Comparison of ENCODE assay signal across 1 cellular context in genomic region chr1:8627728-8628127, GRCh38.
TF ChIP-seq lines count a peak whose summit lies in the region.

No MANE protein-coding gene starts in this region.

TF ChIP-seq in GM12878, 131 proteins besides CTCF, POLR2A, EP300 and RAD21 (continued from another document):
- no peak for TF ChIP-seq IRF5 (IDR thresholded peaks at IDR 0.05; ENCODE audit: borderline replicate concordance)
- no peak for TF ChIP-seq BMI1 (IDR thresholded peaks at IDR 0.05; ENCODE audit: borderline replicate concordance)
- no peak for TF ChIP-seq NKRF (conservative IDR thresholded peaks at IDR 0.05)
- TF ChIP-seq SMC3 (IDR thresholded peaks at IDR 0.05; ENCODE audit: borderline replicate concordance, low read length), result no peak
- no peak for TF ChIP-seq FOXK2 (IDR thresholded peaks at IDR 0.05)
- no peak for TF ChIP-seq GABPA (IDR thresholded peaks at IDR 0.05; ENCODE audit: low read depth)
- TF ChIP-seq HDAC6 (IDR thresholded peaks at IDR 0.05; ENCODE audit: unreplicated experiment), result no peak
- TF ChIP-seq SMAD5 (IDR thresholded peaks at IDR 0.05; ENCODE audit: low read depth), result no peak
- no peak for TF ChIP-seq TCF7 (IDR thresholded peaks at IDR 0.05; ENCODE audit: borderline replicate concordance)
- TF ChIP-seq MEF2A (IDR thresholded peaks at IDR 0.05; ENCODE audit: insufficient read depth, low read depth, low read length), result no peak
- no peak for TF ChIP-seq CHD1 (IDR thresholded peaks at IDR 0.05; ENCODE audit: low read depth, low read length)
- TF ChIP-seq NR2C2 (IDR thresholded peaks at IDR 0.05; ENCODE audit: borderline replicate concordance, control insufficient read depth, insufficient read length, low read depth), result no peak
